In genomic region chr7:4204530-4205165, GRCh38 we compare ENCODE assay signal across 11 cellular contexts.
DNase-seq lines count a peak whose midpoint lies in the region; ATAC-seq, FAIRE-seq and TF ChIP-seq lines count a peak whose summit lies in the region.
"Had no signal": no experiment of that assay in that cellular context is flagged by ENCODE, and none has a peak within 500 bp of the region (broad histone marks: within the 10 kb centered on the region; RNA-seq: fewer than 3 reads in every experiment).

No MANE protein-coding gene starts in this region.

- TF ChIP-seq RAD21 in H1 (IDR thresholded peaks at IDR 0.05 in 1 of 2, conservative IDR thresholded peaks at IDR 0.05 in 1 of 2; ENCODE audit: low read depth in 2 of 2, low read length in 2 of 2), result no peak

- no peak overlapping the region for H3K4me2 ChIP-seq in H1 (ENCODE audit: insufficient read depth in 1 of 2, low read depth in 2 of 2, low read length in 2 of 2)
- H3K4me2 ChIP-seq: BLaER1 treated with 17β-estradiol and CSF1 and Interleukin-3, amounts not matched to agents 10 nM and 100 nM had no signal

- no peak overlapping the region for H3K4ac ChIP-seq in H1 (replicated peaks; ENCODE audit: insufficient read length, low read depth, low read length)

- peak in 1 of 3 donors; percentile 44 for DNase-seq in CD4-positive, CD25-positive, alpha-beta regulatory T cell
- DNase-seq in SW480 (ENCODE audit: low spot score) (peak; percentile 29), H1 (ENCODE audit: low read depth in 1 of 2, low spot score in 2 of 2) (no peak), retina (peak; percentile 53), erythroblast (lab: John Stamatoyannopoulos, UW) (no peak), HUDEP-2 (lab: John Stamatoyannopoulos, UW; ENCODE audit: unreplicated experiment in 76 of 76) (no peak), NCI-H524 treated with DMSO at 0.1 percent for 48 hours (lab: John Stamatoyannopoulos, UW) (no peak)
- DNase-seq: NCI-H1417 treated with DMSO at 0.1 percent for 48 hours had no signal

- H3K56ac ChIP-seq in H1 (replicated peaks; ENCODE audit: insufficient read length, low read depth, low read length), result no peak overlapping the region

- H4K20me1 ChIP-seq in H1 (replicated peaks in 1 of 2; ENCODE audit: control insufficient read depth in 1 of 2, insufficient read depth in 2 of 2, low read length in 2 of 2), result no peaks in the 10 kb centered on the region
- H4K20me1 ChIP-seq: BLaER1 treated with 17β-estradiol and CSF1 and Interleukin-3, amounts not matched to agents 10 nM and 100 nM had no signal

- 89% methylated on average over 23 of the region's 32 CpGs; no CpG with 5 or more reads in 1 of the 2 experiments for WGBS in H1 (ENCODE audit: extremely low coverage in 1 of 2, insufficient coverage in 1 of 2, insufficient read length in 1 of 2, insufficient replicate concordance in 2 of 2, low coverage in 1 of 2, low lambda C conversion rate in 2 of 2, missing lambda C conversion rate in 1 of 2), 2 experiments

- CTCF ChIA-PET in H1 (lab: Charles Lee; ENCODE audit: partially characterized antibody), result interaction anchor here (0.7 to 1.1 kb wide), 2 partner anchors 224 to 268 kb away, joined by 3 read pairs; no protein-coding TSS in a partner anchor

- no peak overlapping the region for H3K18ac ChIP-seq in H1 (ENCODE audit: extremely low read depth, low read length)

- no peaks in the 10 kb centered on the region for H3K4me1 ChIP-seq in CD4-positive, CD25-positive, alpha-beta regulatory T cell (ENCODE audit: control insufficient read depth, insufficient read depth, low read length, poor library complexity, severe bottlenecking)
- no peaks in the 10 kb centered on the region; a peak in 1 of 7 replicates for H3K4me1 ChIP-seq in H1 (replicated peaks in 1 of 4; ENCODE audit: control insufficient read depth in 3 of 4, insufficient read depth in 4 of 4, low read length in 3 of 4)
- H3K4me1 ChIP-seq: upper lobe of left lung had no signal

- H3K36me3 ChIP-seq in CD4-positive, CD25-positive, alpha-beta regulatory T cell (ENCODE audit: control insufficient read depth, insufficient read depth, low read length), result no peaks in the 10 kb centered on the region
- no peaks in the 10 kb centered on the region for H3K36me3 ChIP-seq in H1 (ENCODE audit: control insufficient read depth in 2 of 4, insufficient read depth in 4 of 4, low read length in 3 of 4)
- H3K36me3 ChIP-seq: BLaER1 treated with 17β-estradiol and CSF1 and Interleukin-3, amounts not matched to agents 10 nM and 100 nM; upper lobe of left lung had no signal

- no peaks in the 10 kb centered on the region for H3K27me3 ChIP-seq in CD4-positive, CD25-positive, alpha-beta regulatory T cell (ENCODE audit: control insufficient read depth, insufficient read depth, low read length)
- H3K27me3 ChIP-seq in H1 (replicated peaks in 1 of 4; ENCODE audit: control insufficient read depth in 3 of 4, extremely low read depth in 1 of 4, insufficient read depth in 3 of 4, low read length in 3 of 4), result no peaks in the 10 kb centered on the region
- H3K27me3 ChIP-seq: BLaER1 treated with 17β-estradiol and CSF1 and Interleukin-3, amounts not matched to agents 10 nM and 100 nM; upper lobe of left lung had no signal

- POLR2A ChIA-PET in H1 (lab: Charles Lee; ENCODE audit: partially characterized antibody), result no interaction called here

- no peak overlapping the region for H3K4me3 ChIP-seq in CD4-positive, CD25-positive, alpha-beta regulatory T cell (ENCODE audit: low read depth, low read length)
- no peak overlapping the region for H3K4me3 ChIP-seq in H1 (ENCODE audit: extremely low read depth in 1 of 4, insufficient read depth in 2 of 4, low read depth in 3 of 4, low read length in 4 of 4)
- H3K4me3 ChIP-seq: BLaER1 treated with 17β-estradiol and CSF1 and Interleukin-3, amounts not matched to agents 10 nM and 100 nM had no signal

- no peak for TF ChIP-seq EP300 in H1 (IDR thresholded peaks at IDR 0.05; ENCODE audit: borderline replicate concordance in 1 of 2, low read depth in 2 of 2, low read length in 2 of 2)

- no peak overlapping the region for H2AK5ac ChIP-seq in H1 (ENCODE audit: low read depth, low read length)

- no peak overlapping the region for H3K9ac ChIP-seq in H1 (replicated peaks in 1 of 4; ENCODE audit: extremely low read depth in 1 of 4, low read depth in 3 of 4, low read length in 3 of 4)
- H3K9ac ChIP-seq: BLaER1 treated with 17β-estradiol and CSF1 and Interleukin-3, amounts not matched to agents 10 nM and 100 nM had no signal

- FAIRE-seq in H1 (lab: Jason Lieb, UNC), result no peak

- H3K9me3 Mint-ChIP-seq in CD4-positive, CD25-positive, alpha-beta regulatory T cell, result no peaks in the 10 kb centered on the region

- TF ChIP-seq CTCF in H1 (IDR thresholded peaks at IDR 0.05; ENCODE audit: control extremely low read depth in 1 of 3, insufficient read depth in 1 of 3, low read depth in 1 of 3, low read length in 3 of 3), result no peak

- H3K23ac ChIP-seq in H1 (ENCODE audit: insufficient read length), result no peak overlapping the region

- no peaks in the 10 kb centered on the region for H3K9me3 ChIP-seq in CD4-positive, CD25-positive, alpha-beta regulatory T cell (ENCODE audit: control insufficient read depth in 2 of 2, low read length in 2 of 2)
- H3K9me3 ChIP-seq in H1 (ENCODE audit: insufficient read depth in 2 of 2, low read depth in 1 of 2, low read length in 1 of 2), result no peaks in the 10 kb centered on the region
- H3K9me3 ChIP-seq: upper lobe of left lung had no signal

- no peak overlapping the region for H2BK20ac ChIP-seq in H1 (ENCODE audit: low read length)

- H2AFZ ChIP-seq in H1 (ENCODE audit: low read length), result no peak overlapping the region

- no peak overlapping the region for H2BK12ac ChIP-seq in H1 (ENCODE audit: low read depth, low read length)

- no peak overlapping the region for H2BK15ac ChIP-seq in H1 (ENCODE audit: low read length)

- H4K91ac ChIP-seq in H1 (replicated peaks; ENCODE audit: insufficient read length, low read length), result no peak overlapping the region

- H3K79me1 ChIP-seq in H1 (ENCODE audit: low read depth, low read length), result no peaks in the 10 kb centered on the region

- no peak overlapping the region for H3K14ac ChIP-seq in H1 (ENCODE audit: insufficient read length)

- TF ChIP-seq POLR2A in H1 (IDR thresholded peaks at IDR 0.05; ENCODE audit: control extremely low read depth in 1 of 2, low read depth in 2 of 2, low read length in 2 of 2) (no peak), erythroblast (IDR thresholded peaks at IDR 0.05; ENCODE audit: low read length) (no peak)

- no peaks in the 10 kb centered on the region for H3K23me2 ChIP-seq in H1 (ENCODE audit: low read depth, low read length)

- H3K36me3 Mint-ChIP-seq in CD4-positive, CD25-positive, alpha-beta regulatory T cell, result no peaks in the 10 kb centered on the region

- H3K4me3 Mint-ChIP-seq in CD4-positive, CD25-positive, alpha-beta regulatory T cell, result peak overlapping the region in 1 of 4 donors; percentile 81

- no peaks in the 10 kb centered on the region for H3K79me2 ChIP-seq in H1 (ENCODE audit: control insufficient read depth in 1 of 2, insufficient read depth in 2 of 2, low read length in 2 of 2)

- no peak overlapping the region; the same call in 1 of the 2 replicates for H4K8ac ChIP-seq in H1 (ENCODE audit: extremely low read depth, insufficient read depth, low read length)

- H2BK5ac ChIP-seq in H1 (ENCODE audit: low read depth, low read length), result peak overlapping the region; percentile 66; the same call in 1 of the 2 replicates

- H3K27ac Mint-ChIP-seq in CD4-positive, CD25-positive, alpha-beta regulatory T cell, result peak overlapping the region in 1 of 3 donors; percentile 35

- H2BK120ac ChIP-seq in H1 (replicated peaks; ENCODE audit: low read depth, low read length), result no peak overlapping the region

- H3K4me1 Mint-ChIP-seq in CD4-positive, CD25-positive, alpha-beta regulatory T cell, result peaks cover 0 to 2% (median 0%) of the 10 kb centered on the region in 4 donors

- ATAC-seq in CD4-positive, CD25-positive, alpha-beta regulatory T cell (ENCODE audit: low read depth in 2 of 2), result peak; percentile 84 to 89
- no peak for ATAC-seq in HG03342 (IDR thresholded peaks at IDR 0.05; ENCODE audit: unreplicated experiment)

- no peaks in the 10 kb centered on the region for H3K27me3 Mint-ChIP-seq in CD4-positive, CD25-positive, alpha-beta regulatory T cell

- H4K5ac ChIP-seq in H1 (ENCODE audit: insufficient read length, low read depth, low read length), result no peak overlapping the region

- no peak overlapping the region for H3K27ac ChIP-seq in CD4-positive, CD25-positive, alpha-beta regulatory T cell (ENCODE audit: insufficient read depth, low read length, poor library complexity, severe bottlenecking)
- no peak overlapping the region for H3K27ac ChIP-seq in H1 (ENCODE audit: low read depth, low read length)
- H3K27ac ChIP-seq: BLaER1 treated with 17β-estradiol and CSF1 and Interleukin-3, amounts not matched to agents 10 nM and 100 nM; upper lobe of left lung had no signal

TF ChIP-seq in H1, 55 proteins besides CTCF, POLR2A, EP300 and RAD21:
- TF ChIP-seq ATF2 (IDR thresholded peaks at IDR 0.05; ENCODE audit: low read length), result no peak
- no peak for TF ChIP-seq EGR1 (IDR thresholded peaks at IDR 0.05; ENCODE audit: borderline replicate concordance, low read depth, low read length)
- no peak for TF ChIP-seq CBX8 (IDR thresholded peaks at IDR 0.05; ENCODE audit: borderline replicate concordance, low read depth, low read length)
- TF ChIP-seq PHF8 (conservative IDR thresholded peaks at IDR 0.05; ENCODE audit: low read depth, low read length), result no peak
- no peak for TF ChIP-seq FOSL1 (IDR thresholded peaks at IDR 0.05; ENCODE audit: insufficient read depth, low read depth, low read length)
- no peak for TF ChIP-seq BRCA1 (IDR thresholded peaks at IDR 0.05; ENCODE audit: low read depth, low read length)
- TF ChIP-seq RFX5 (IDR thresholded peaks at IDR 0.05; ENCODE audit: borderline replicate concordance, low read depth, low read length), result no peak
- TF ChIP-seq NANOG (IDR thresholded peaks at IDR 0.05; ENCODE audit: insufficient read depth, low read depth, low read length, poor library complexity, severe bottlenecking), result no peak
- no peak for TF ChIP-seq RXRA (IDR thresholded peaks at IDR 0.05; ENCODE audit: insufficient read depth, low read depth, low read length)

Comparison
In these comparisons a context has a peak if more than half of its experiments do, and no peak if none do; other contexts are left out.
1. DNase-seq: peak in SW480 (single experiment) and retina (single experiment); none in H1 (0 of 2), erythroblast (0 of 2), HUDEP-2 (0 of 76) and NCI-H524 treated with DMSO at 0.1 percent for 48 hours (single experiment).